1 cellular context compared by ENCODE assay signal in the genomic region with DNA sequence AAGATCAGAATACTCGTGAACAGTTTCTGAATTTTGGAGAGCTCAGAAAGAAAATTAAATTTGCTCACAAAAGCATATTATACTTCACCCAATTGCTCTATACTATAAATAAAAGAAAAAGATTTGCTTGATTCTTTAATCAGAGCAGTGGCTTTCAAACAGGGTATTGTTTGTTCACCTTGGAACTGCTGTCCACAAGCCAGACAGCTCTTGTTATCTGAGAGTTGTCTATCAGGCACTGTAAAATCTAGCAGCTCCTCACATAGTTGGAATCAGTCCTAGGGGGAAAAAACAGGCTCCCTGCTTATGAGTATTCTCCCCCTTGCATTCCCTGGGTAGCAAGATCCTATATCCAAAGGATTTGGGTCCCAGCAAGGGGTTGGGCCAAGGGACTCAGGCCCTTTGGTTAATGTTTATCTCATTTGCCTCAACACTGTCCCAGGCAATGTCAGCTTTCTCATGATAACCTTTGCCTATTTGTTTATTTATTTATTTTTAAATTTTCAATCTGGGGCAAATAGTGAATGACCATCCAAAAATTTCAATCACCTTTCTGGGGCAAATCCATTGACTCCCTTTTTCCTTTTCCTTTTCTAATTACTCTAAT.
TF ChIP-seq lines count a peak whose summit lies in the region.

No MANE protein-coding gene starts in this region.

TF ChIP-seq in HepG2, 621 proteins besides CTCF, POLR2A, EP300 and RAD21 (continued from another document):
- TF ChIP-seq ATF4 (CRISPR knock-in tag; IDR thresholded peaks at IDR 0.05) (no peak), CCAR2 (optimal IDR thresholded peaks at IDR 0.05; ENCODE audit: low read depth, low read length) (no peak), ZC3H13 (CRISPR knock-in tag; IDR thresholded peaks at IDR 0.05) (no peak)
